Comparison of ENCODE assay signal across 13 cellular contexts in the genomic region with DNA sequence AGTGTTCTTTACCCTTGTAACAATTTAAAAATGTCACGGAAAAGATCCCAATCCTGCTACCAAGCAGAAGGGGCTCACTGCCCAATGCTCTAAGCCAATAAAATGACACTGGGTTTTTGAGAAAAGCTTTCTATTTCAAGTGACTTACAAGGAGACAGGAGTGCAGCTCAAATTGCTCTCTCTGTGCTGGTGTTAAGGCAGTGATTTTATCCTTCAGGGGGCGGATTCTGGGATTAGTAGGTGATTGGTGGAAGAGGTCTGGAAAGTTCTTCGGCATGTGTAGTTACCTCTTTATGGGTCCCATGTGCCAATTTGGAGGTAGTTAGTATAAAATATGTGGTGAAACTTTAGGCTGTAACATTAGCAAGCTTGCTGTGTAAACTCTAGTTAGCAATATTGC.
"Had no signal": no experiment of that assay in that cellular context is flagged by ENCODE, and none has a peak within 500 bp of the region (broad histone marks: within the 10 kb centered on the region; RNA-seq: fewer than 3 reads in every experiment).

No MANE protein-coding gene starts in this region.

- H3K27me3 Mint-ChIP-seq: activated CD4-positive, alpha-beta T cell treated with anti-CD3 and anti-CD28 coated beads for 36 hours; activated naive CD8-positive, alpha-beta T cell treated with anti-CD3 and anti-CD28 coated beads, Interleukin-2, amount 50 U/mL, for 24 hours; central memory CD8-positive, alpha-beta T cell; stimulated activated naive B cell treated with anti-CD40 and anti-IgM and Interleukin-4, amounts not matched to agents 10 μg/mL and 1 μg/mL and 100 μg/mL, for 72 hours had no signal

- H3K9me3 Mint-ChIP-seq: activated naive CD8-positive, alpha-beta T cell treated with anti-CD3 and anti-CD28 coated beads, Interleukin-2, amount 50 U/mL, for 24 hours; central memory CD8-positive, alpha-beta T cell; natural killer cell; stimulated activated naive B cell treated with anti-CD40 and anti-IgM and Interleukin-4, amounts not matched to agents 10 μg/mL and 1 μg/mL and 100 μg/mL, for 72 hours had no signal

- H3K9ac ChIP-seq: parathyroid adenoma had no signal

- H3K27ac ChIP-seq: brain microvascular endothelial cell, coronary artery, parathyroid adenoma had no signal

- H3K4me3 ChIP-seq: coronary artery, smooth muscle cell, thyroid gland had no signal

- DNase-seq: activated CD4-positive, alpha-beta T cell treated with anti-CD3 and anti-CD28 coated beads for 36 hours; activated CD4-positive, alpha-beta T cell treated with anti-CD3 and anti-CD28 coated beads, Interleukin-2, amount 50 U/mL, for 48 hours; activated naive CD8-positive, alpha-beta T cell treated with anti-CD3 and anti-CD28 coated beads, Interleukin-2, amount 50 U/mL, for 24 hours; anterior cingulate cortex; brain microvascular endothelial cell; natural killer cell; stimulated activated CD4-positive, alpha-beta T cell treated with anti-CD3 and anti-CD28 coated beads, Interleukin-4, amount 100 ng/mL, for 24 hours; stimulated activated naive B cell treated with anti-CD40 and anti-IgM and Interleukin-4, amounts not matched to agents 10 μg/mL and 1 μg/mL and 100 μg/mL, for 72 hours had no signal

- ATAC-seq: activated naive CD8-positive, alpha-beta T cell treated with anti-CD3 and anti-CD28 coated beads, Interleukin-2, amount 50 U/mL, for 24 hours; natural killer cell; stimulated activated naive B cell treated with anti-CD40 and anti-IgM and Interleukin-4, amounts not matched to agents 10 μg/mL and 1 μg/mL and 100 μg/mL, for 72 hours had no signal

- H3K27ac Mint-ChIP-seq: activated CD4-positive, alpha-beta T cell treated with anti-CD3 and anti-CD28 coated beads for 36 hours; activated naive CD8-positive, alpha-beta T cell treated with anti-CD3 and anti-CD28 coated beads, Interleukin-2, amount 50 U/mL, for 24 hours; natural killer cell had no signal

- H3K4me1 ChIP-seq: parathyroid adenoma had no signal

- H3K4me1 Mint-ChIP-seq: activated CD4-positive, alpha-beta T cell treated with anti-CD3 and anti-CD28 coated beads for 36 hours; activated naive CD8-positive, alpha-beta T cell treated with anti-CD3 and anti-CD28 coated beads, Interleukin-2, amount 50 U/mL, for 24 hours; central memory CD8-positive, alpha-beta T cell; natural killer cell; stimulated activated naive B cell treated with anti-CD40 and anti-IgM and Interleukin-4, amounts not matched to agents 10 μg/mL and 1 μg/mL and 100 μg/mL, for 72 hours had no signal

- H3K4me2 ChIP-seq: smooth muscle cell had no signal

- H3K79me2 ChIP-seq: parathyroid adenoma had no signal

- H2AFZ ChIP-seq: parathyroid adenoma had no signal

- H3K27me3 ChIP-seq: brain microvascular endothelial cell, thyroid gland had no signal

- H3K9me3 ChIP-seq: thyroid gland had no signal

- H3K36me3 Mint-ChIP-seq: natural killer cell had no signal

- H3K4me3 Mint-ChIP-seq: activated CD4-positive, alpha-beta T cell treated with anti-CD3 and anti-CD28 coated beads for 36 hours; activated naive CD8-positive, alpha-beta T cell treated with anti-CD3 and anti-CD28 coated beads, Interleukin-2, amount 50 U/mL, for 24 hours; central memory CD8-positive, alpha-beta T cell; natural killer cell; stimulated activated naive B cell treated with anti-CD40 and anti-IgM and Interleukin-4, amounts not matched to agents 10 μg/mL and 1 μg/mL and 100 μg/mL, for 72 hours had no signal
